In the genomic region with DNA sequence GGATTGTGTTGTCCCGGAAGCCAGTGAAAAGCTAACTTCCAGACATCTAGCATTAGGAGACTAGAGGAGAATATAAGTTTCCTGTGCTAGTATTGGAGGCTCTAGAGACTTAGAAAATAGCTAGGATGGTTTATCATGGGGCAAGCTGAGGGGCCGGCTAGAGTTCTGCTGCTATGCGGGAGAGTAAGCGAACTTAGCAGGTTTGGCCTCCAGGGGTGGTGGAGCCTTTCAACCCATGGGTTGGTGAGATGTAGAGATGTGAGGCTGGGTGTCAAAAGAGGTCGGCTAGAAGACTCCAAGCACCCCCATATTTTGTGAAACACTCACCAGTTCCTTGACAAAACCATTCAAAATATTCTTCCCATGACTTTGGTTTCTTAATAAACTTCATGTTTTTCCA, we compare ENCODE assay signal across 15 cellular contexts. TPM values are rescaled to one million over a fixed set of nuclear protein-coding genes. Genes with fewer than 3 reads are reported as not detected.
DNase-seq lines count a peak whose midpoint lies in the region; ATAC-seq, FAIRE-seq and TF ChIP-seq lines count a peak whose summit lies in the region.
"Had no signal": no experiment of that assay in that cellular context is flagged by ENCODE, and none has a peak within 500 bp of the region (broad histone marks: within the 10 kb centered on the region; RNA-seq: fewer than 3 reads in every experiment).

No MANE protein-coding gene starts in this region.

- WGBS in liver = 86% methylated on average over 5 of the region's 5 CpGs
- 96% methylated on average over 5 of the region's 5 CpGs for WGBS in HepG2 (ENCODE audit: low lambda C conversion rate)
- WGBS in K562 (ENCODE audit: insufficient coverage, low coverage, missing lambda C conversion rate) = 27% methylated on average over 5 of the region's 5 CpGs
- no CpG with 5 or more reads among the region's 5 CpGs for WGBS in mesendoderm (ENCODE audit: extremely low coverage, insufficient coverage, low lambda C conversion rate)

- CTCF ChIA-PET in HepG2 (lab: Yijun Ruan, JAX; ENCODE audit: low intra/inter-chr PET ratio, low total read pairs) (no interaction called here), K562 (lab: Yijun Ruan, JAX; ENCODE audit: low intra/inter-chr PET ratio) (no interaction called here)

- TF ChIP-seq EP300 in HepG2 (IDR thresholded peaks at IDR 0.05; ENCODE audit: low read depth in 2 of 2, low read length in 2 of 2) (no peak), HepG2 (CRISPR knock-in tag; IDR thresholded peaks at IDR 0.05; ENCODE audit: borderline replicate concordance) (no peak), K562 (IDR thresholded peaks at IDR 0.05; ENCODE audit: low read length) (no peak)

- in situ Hi-C loops in HepG2 (cut with HindIII; ENCODE audit: extremely low pct_ligation_motif_present, low pct_unique_long_range_greater_than_20kb) (no loop called here), K562 (cut with MboI) (no loop called here)

- no peak overlapping the region for H3K4me3 Mint-ChIP-seq in activated naive CD8-positive, alpha-beta T cell treated with anti-CD3 and anti-CD28 coated beads for 36 hours
- H3K4me3 Mint-ChIP-seq: CD4-positive, CD25-positive, alpha-beta regulatory T cell had no signal

- no peak overlapping the region for H2BK15ac ChIP-seq in mesendoderm (replicated peaks; ENCODE audit: low read depth)

- no peaks in the 10 kb centered on the region for H3K4me1 Mint-ChIP-seq in activated naive CD8-positive, alpha-beta T cell treated with anti-CD3 and anti-CD28 coated beads for 36 hours
- H3K4me1 Mint-ChIP-seq: CD4-positive, CD25-positive, alpha-beta regulatory T cell had no signal

- H2AK5ac ChIP-seq in mesendoderm (ENCODE audit: low read length) = no peak overlapping the region

- H3K4ac ChIP-seq in mesendoderm (ENCODE audit: low read depth, low read length) = no peak overlapping the region

- no peak overlapping the region for H4K5ac ChIP-seq in mesendoderm (ENCODE audit: low read length)

- H4K8ac ChIP-seq in mesendoderm (ENCODE audit: low read depth, low read length) = no peak overlapping the region

- H3K9me3 ChIP-seq in liver (ENCODE audit: control insufficient read depth in 4 of 4, low read length in 3 of 4) (no peaks in the 10 kb centered on the region), HepG2 (ENCODE audit: low read length) (no peaks in the 10 kb centered on the region), K562 (replicated peaks; ENCODE audit: control insufficient read depth, insufficient read depth, low read depth, low read length) (peaks cover 2% of the 10 kb centered on the region; the same call in 1 of the 2 replicates)
- H3K9me3 ChIP-seq: BLaER1 treated with 17β-estradiol and CSF1 and Interleukin-3, amounts not matched to agents 10 nM and 100 nM had no signal

- no peaks in the 10 kb centered on the region for H3K9me1 ChIP-seq in K562 (ENCODE audit: control insufficient read depth, insufficient read depth, low read length)

- H3K4me3 ChIP-seq in liver (ENCODE audit: low read depth in 1 of 3, low read length in 3 of 3) (peak overlapping the region in 2 of 3 donors; percentile 0 to 23), HepG2 (replicated peaks in 1 of 3; ENCODE audit: insufficient read depth in 1 of 3, low read depth in 2 of 3, low read length in 3 of 3) (no peak overlapping the region), K562 (no peak overlapping the region), mesendoderm (ENCODE audit: low read length) (no peak overlapping the region)
- H3K4me3 ChIP-seq: BLaER1 treated with 17β-estradiol and CSF1 and Interleukin-3, amounts not matched to agents 10 nM and 100 nM had no signal

- TF ChIP-seq RAD21 in liver (IDR thresholded peaks at IDR 0.05) (no peak), HepG2 (CRISPR knock-in tag; IDR thresholded peaks at IDR 0.05) (no peak), K562 (CRISPR knock-in tag; conservative IDR thresholded peaks at IDR 0.05 in 1 of 2, IDR thresholded peaks at IDR 0.05 in 1 of 2) (no peak)

- H3K27me3 ChIP-seq in liver (ENCODE audit: control insufficient read depth in 4 of 4, insufficient read depth in 4 of 4, low read length in 3 of 4) (no peaks in the 10 kb centered on the region), HepG2 (ENCODE audit: control insufficient read depth in 1 of 2, insufficient read depth in 2 of 2, low read length in 2 of 2) (no peaks in the 10 kb centered on the region; a peak in 1 of 5 replicates), K562 (ENCODE audit: control insufficient read depth in 2 of 2, insufficient read depth in 2 of 2, low read length in 2 of 2) (no peaks in the 10 kb centered on the region), mesendoderm (ENCODE audit: insufficient read depth, low read length, poor library complexity) (no peaks in the 10 kb centered on the region)
- H3K27me3 ChIP-seq: BLaER1 treated with 17β-estradiol and CSF1 and Interleukin-3, amounts not matched to agents 10 nM and 100 nM had no signal

- H3K9ac ChIP-seq in liver (ENCODE audit: low read depth in 1 of 2, low read length in 2 of 2) (no peak overlapping the region), HepG2 (ENCODE audit: insufficient read depth, low read depth, low read length) (no peak overlapping the region), K562 (ENCODE audit: insufficient read depth in 1 of 2, low read depth in 2 of 2, low read length in 2 of 2) (no peak overlapping the region), mesendoderm (ENCODE audit: low read length) (no peak overlapping the region)
- H3K9ac ChIP-seq: BLaER1 treated with 17β-estradiol and CSF1 and Interleukin-3, amounts not matched to agents 10 nM and 100 nM had no signal

- peaks cover 0 to 41% (median 28%) of the 10 kb centered on the region in 4 donors for H3K36me3 ChIP-seq in liver (ENCODE audit: control insufficient read depth in 4 of 4, insufficient read depth in 3 of 4, low read depth in 1 of 4, low read length in 3 of 4)
- H3K36me3 ChIP-seq in HepG2 (replicated peaks in 1 of 2; ENCODE audit: control insufficient read depth in 1 of 2, insufficient read depth in 2 of 2, low read length in 2 of 2) = peaks cover 10 to 46% of the 10 kb centered on the region in 2 experiments
- H3K36me3 ChIP-seq in K562 (ENCODE audit: control insufficient read depth, insufficient read depth, low read length) = no peaks in the 10 kb centered on the region
- no peaks in the 10 kb centered on the region for H3K36me3 ChIP-seq in mesendoderm (ENCODE audit: control insufficient read depth, insufficient read depth, low read length)
- H3K36me3 ChIP-seq: BLaER1 treated with 17β-estradiol and CSF1 and Interleukin-3, amounts not matched to agents 10 nM and 100 nM had no signal

- no peaks in the 10 kb centered on the region for H3K79me1 ChIP-seq in mesendoderm (ENCODE audit: low read length)

- intact Hi-C loops in HepG2 (cut with micrococcal nuclease; ENCODE audit: unreplicated experiment) (no loop called here), K562 (cut with micrococcal nuclease) (no loop called here)

- H4K20me1 ChIP-seq in HepG2 (ENCODE audit: insufficient read depth, low read length) (peaks cover 4% of the 10 kb centered on the region; the same call in 1 of the 2 replicates), K562 (replicated peaks; ENCODE audit: control insufficient read depth, insufficient read depth, low read length) (no peaks in the 10 kb centered on the region)
- H4K20me1 ChIP-seq: BLaER1 treated with 17β-estradiol and CSF1 and Interleukin-3, amounts not matched to agents 10 nM and 100 nM had no signal

- peaks cover 2 to 30% (median 13%) of the 10 kb centered on the region in 4 donors for H3K4me1 ChIP-seq in liver (ENCODE audit: control insufficient read depth in 4 of 4, insufficient read depth in 4 of 4, low read length in 3 of 4)
- peaks cover 43% of the 10 kb centered on the region for H3K4me1 ChIP-seq in HepG2 (ENCODE audit: insufficient read depth, low read length)
- peaks cover 5 to 9% of the 10 kb centered on the region in 2 experiments for H3K4me1 ChIP-seq in K562 (replicated peaks in 1 of 2; ENCODE audit: control insufficient read depth in 2 of 2, insufficient read depth in 2 of 2, low read length in 2 of 2)
- no peaks in the 10 kb centered on the region for H3K4me1 ChIP-seq in mesendoderm (ENCODE audit: control insufficient read depth, low read depth, low read length)

- H3K23ac ChIP-seq in mesendoderm (ENCODE audit: low read length) = no peak overlapping the region

- TF ChIP-seq CTCF in liver (IDR thresholded peaks at IDR 0.05; ENCODE audit: low read depth, low read length, missing input control) = no peak
- TF ChIP-seq CTCF in HepG2 (CRISPR knock-in tag; IDR thresholded peaks at IDR 0.05) = no peak
- TF ChIP-seq CTCF in K562 (IDR thresholded peaks at IDR 0.05 in 2 of 3, conservative IDR thresholded peaks at IDR 0.05 in 1 of 3; ENCODE audit: insufficient read depth in 2 of 3, low read depth in 1 of 3, low read length in 3 of 3) = 0 out of 6 replicates have a peak, but pooled peaks of 1 of the 3 experiments have one; percentile 5

- no peak overlapping the region for H2AFZ ChIP-seq in HepG2 (ENCODE audit: low read length)
- H2AFZ ChIP-seq in K562 (ENCODE audit: low read depth, low read length) = peak overlapping the region; percentile 34; the same call in 1 of the 2 replicates

- peaks cover 24% of the 10 kb centered on the region for H3K27me3 Mint-ChIP-seq in activated naive CD8-positive, alpha-beta T cell treated with anti-CD3 and anti-CD28 coated beads for 36 hours
- H3K27me3 Mint-ChIP-seq: CD4-positive, CD25-positive, alpha-beta regulatory T cell had no signal

- no peak for FAIRE-seq in HepG2 (lab: Jason Lieb, UNC)
- no peak for FAIRE-seq in K562 (lab: Jason Lieb, UNC)
- FAIRE-seq: H54 had no signal

- H3K4me2 ChIP-seq in HepG2 (ENCODE audit: low read depth, low read length) (no peak overlapping the region), K562 (ENCODE audit: insufficient read depth, low read length) (no peak overlapping the region), mesendoderm (ENCODE audit: low read length) (no peak overlapping the region)
- H3K4me2 ChIP-seq: BLaER1 treated with 17β-estradiol and CSF1 and Interleukin-3, amounts not matched to agents 10 nM and 100 nM had no signal

- peaks cover 2% of the 10 kb centered on the region for H3K9me3 Mint-ChIP-seq in activated naive CD8-positive, alpha-beta T cell treated with anti-CD3 and anti-CD28 coated beads for 36 hours

- H3K18ac ChIP-seq in mesendoderm (ENCODE audit: low read length) = no peak overlapping the region

- BruUV-seq in HepG2 (replicated peaks; lab: Mats Ljungman, UMichigan) (no TSS peak), K562 (replicated peaks; lab: Mats Ljungman, UMichigan) (no TSS peak)

- no peak overlapping the region for H2BK5ac ChIP-seq in mesendoderm (ENCODE audit: low read length)

- TF ChIP-seq POLR2A in HepG2 (IDR thresholded peaks at IDR 0.05; ENCODE audit: insufficient read depth in 1 of 2, low read depth in 2 of 2, low read length in 2 of 2) = no peak
- TF ChIP-seq POLR2A in K562 (conservative IDR thresholded peaks at IDR 0.05) = no peak

- peaks cover 2% of the 10 kb centered on the region for H3K36me3 Mint-ChIP-seq in activated naive CD8-positive, alpha-beta T cell treated with anti-CD3 and anti-CD28 coated beads for 36 hours

- no peak overlapping the region for H3K27ac Mint-ChIP-seq in activated naive CD8-positive, alpha-beta T cell treated with anti-CD3 and anti-CD28 coated beads for 36 hours
- H3K27ac Mint-ChIP-seq: CD4-positive, CD25-positive, alpha-beta regulatory T cell had no signal

- H3K27ac ChIP-seq in liver (ENCODE audit: low read depth in 1 of 2, low read length in 2 of 2) = no peak overlapping the region
- H3K27ac ChIP-seq in HepG2 (ENCODE audit: extremely low read length, insufficient read depth, low read length) = no peak overlapping the region
- no peak overlapping the region for H3K27ac ChIP-seq in K562 (ENCODE audit: extremely low read depth, low read depth, low read length)
- no peak overlapping the region for H3K27ac ChIP-seq in mesendoderm (ENCODE audit: low read depth, low read length)
- H3K27ac ChIP-seq: BLaER1 treated with 17β-estradiol and CSF1 and Interleukin-3, amounts not matched to agents 10 nM and 100 nM; HL-60 had no signal

- H2BK120ac ChIP-seq in mesendoderm (ENCODE audit: low read depth, low read length) = no peak overlapping the region

- ATAC-seq in HepG2 (no peak), K562 (peak; percentile 71), HG02981 (IDR thresholded peaks at IDR 0.05; ENCODE audit: unreplicated experiment) (no peak)

- no peak overlapping the region for H3K56ac ChIP-seq in mesendoderm (ENCODE audit: low read length)

- POLR2A ChIA-PET in HepG2 (lab: Yijun Ruan, JAX) (no interaction called here), K562 (lab: Yijun Ruan, JAX) (interaction anchor here (0.7 to 1.3 kb wide), 3 partner anchors 10 to 14 kb away, joined by 3 to 10 read pairs (median 4); no protein-coding TSS in a partner anchor)

- DNase-seq in HepG2 (ENCODE audit: low spot score) (no peak), K562 (ENCODE audit: extremely low read depth in 1 of 4, low spot score in 3 of 4) (peak in 1 of 4 experiments; percentile 18), mesendoderm (peak; percentile 11), NCI-H345 treated with DMSO at 0.1 percent for 48 hours (lab: John Stamatoyannopoulos, UW; ENCODE audit: unreplicated experiment) (no peak)
- no peak for DNase-seq in activated naive CD8-positive, alpha-beta T cell treated with anti-CD3 and anti-CD28 coated beads for 36 hours
- DNase-seq: 8988T; ACHN; CD4-positive, CD25-positive, alpha-beta regulatory T cell; DMS53; KBM-7 had no signal

- H3K79me2 ChIP-seq in HepG2 (ENCODE audit: insufficient read depth, low read length) (peaks cover 27% of the 10 kb centered on the region), K562 (ENCODE audit: control insufficient read depth, insufficient read depth, low read length) (no peaks in the 10 kb centered on the region), mesendoderm (ENCODE audit: control insufficient read depth, insufficient read depth, low read length) (no peaks in the 10 kb centered on the region)

RNA-seq across cellular contexts. Expression of a gene that starts 4.4 kb away (rescaled TPM):
- 100 to 1,000 TPM in 1 of 2 donors, 10 to 100 TPM in 1; 22.9 to 655 TPM for total RNA-seq in liver
- 100 to 1,000 TPM; 726 to 892 TPM for polyA plus RNA-seq in liver
- total RNA-seq in HepG2 (2016; rRNA removed; fragmentation: Illumina TruSeq; extraction: Trizol) = 193 and 253 TPM in 2 replicates
- total RNA-seq in HepG2 (2016; cell fraction: cytosol; rRNA removed; fragmentation: Illumina TruSeq; extraction: Trizol; ENCODE audit: low read depth) = 21.6 and 21.7 TPM in 2 replicates
- 195 and 269 TPM in 2 replicates for total RNA-seq in HepG2 (2016; cell fraction: insoluble cytoplasmic fraction; rRNA removed; fragmentation: Illumina TruSeq; extraction: Trizol)
- total RNA-seq in HepG2 (2016; cell fraction: membrane; rRNA removed; fragmentation: Illumina TruSeq; extraction: Trizol) = 48.2 and 49.6 TPM in 2 replicates
- total RNA-seq in HepG2 (2016; cell fraction: nucleus; rRNA removed; fragmentation: Illumina TruSeq; extraction: Trizol) = 55.5 and 64.8 TPM in 2 replicates
- polyA plus RNA-seq in HepG2 (2011; rRNA removed) = 137 TPM in 2 replicates
- 83.4 and 154 TPM in 2 replicates for polyA plus RNA-seq in HepG2 (2011; cell fraction: cytosol; rRNA removed)
- polyA plus RNA-seq in HepG2 (2011; cell fraction: nucleus; rRNA removed) = 9.5 and 20.0 TPM in 2 replicates
- 181 and 272 TPM in 2 replicates for polyA plus RNA-seq in HepG2 (2012)
- 18.6 and 19.7 TPM in 2 replicates for polyA plus RNA-seq in HepG2 (2016; cell fraction: cytosol; fragmentation: Illumina TruSeq; extraction: Trizol; ENCODE audit: low read depth)
- 251 and 282 TPM in 2 replicates for polyA plus RNA-seq in HepG2 (2016; cell fraction: insoluble cytoplasmic fraction; fragmentation: Illumina TruSeq; extraction: Trizol; ENCODE audit: low read depth)
- polyA plus RNA-seq in HepG2 (2016; cell fraction: membrane; fragmentation: Illumina TruSeq; extraction: Trizol; ENCODE audit: low read depth) = 36.2 and 37.2 TPM in 2 replicates
- polyA plus RNA-seq in HepG2 (2016; cell fraction: nucleus; fragmentation: Illumina TruSeq; extraction: Trizol; ENCODE audit: insufficient read depth, low read depth) = 76.3 and 82.2 TPM in 2 replicates
- 41.9 TPM in 1 of 2 replicates, not detected in the other for polyA minus RNA-seq in HepG2 (2011; rRNA and poly(A)+ RNA removed; ENCODE audit: low replicate concordance)
- polyA minus RNA-seq in HepG2 (2011; cell fraction: cytosol; rRNA and poly(A)+ RNA removed) = 45.3 and 61.8 TPM in 2 replicates
- polyA minus RNA-seq in HepG2 (2011; cell fraction: nucleus; rRNA and poly(A)+ RNA removed) = 34.4 and 58.8 TPM in 2 replicates
- not detected in 2 replicates for total RNA-seq in K562 (2011; cell fraction: chromatin; rRNA removed; ENCODE audit: low replicate concordance)
- not detected in 2 replicates for total RNA-seq in K562 (2011; cell fraction: nucleolus; rRNA removed)
- not detected in 2 replicates for total RNA-seq in K562 (2011; cell fraction: nucleoplasm; rRNA removed)
- not detected in 2 replicates for total RNA-seq in K562 (2014; rRNA removed)
- not detected in 2 replicates for total RNA-seq in K562 (2014; rRNA removed; fragmentation: Illumina TruSeq; extraction: Trizol)
- total RNA-seq in K562 (2015; rRNA removed; fragmentation: Illumina TruSeq; extraction: Trizol) = 0.11 and 0.25 TPM in 2 replicates
- 0.16 and 0.18 TPM in 2 replicates for total RNA-seq in K562 (2021)
- polyA plus RNA-seq in K562 (2011; rRNA removed) = 0.03 and 0.04 TPM in 2 replicates
- 0.10 TPM in 1 of 2 replicates, not detected in the other for polyA plus RNA-seq in K562 (2011; cell fraction: cytosol; rRNA removed)
- polyA plus RNA-seq in K562 (2011; cell fraction: nucleus; rRNA removed) = not detected in 2 replicates
- 0.13 and 0.29 TPM in 2 replicates for polyA plus RNA-seq in K562 (2012)
- polyA plus RNA-seq in K562 (2014; fragmentation: Illumina TruSeq; extraction: Trizol) = 0.07 TPM in 1 of 2 replicates, not detected in the other
- polyA plus RNA-seq in K562 (2014; fragmentation: Nextera tagmentation; extraction: Ambion mirVana) = under 1 TPM in 1 of 2 experiments, not detected in 1; 0.07 TPM
- polyA plus RNA-seq in K562 (2014; rRNA removed) = not detected in 2 replicates
- polyA minus RNA-seq in K562 (2011; rRNA and poly(A)+ RNA removed) = not detected in 2 replicates
- not detected in 2 replicates for polyA minus RNA-seq in K562 (2011; cell fraction: cytosol; rRNA and poly(A)+ RNA removed)
- not detected in 2 replicates for polyA minus RNA-seq in K562 (2011; cell fraction: nucleus; rRNA and poly(A)+ RNA removed)
- not detected for polyA plus RNA-seq in mesendoderm (2013, experiment 1 of 2)
- not detected for polyA plus RNA-seq in mesendoderm (2013, experiment 2 of 2)
- total RNA-seq in activated naive CD8-positive, alpha-beta T cell treated with anti-CD3 and anti-CD28 coated beads for 36 hours = not detected
- total RNA-seq: CD4-positive, CD25-positive, alpha-beta regulatory T cell had no signal
- polyA plus RNA-seq: CD4-positive, CD25-positive, alpha-beta regulatory T cell had no signal

RNA-seq across cellular contexts. Expression of a gene that starts 22.7 kb away (rescaled TPM):
- total RNA-seq in liver = not detected
- not detected for polyA plus RNA-seq in liver
- not detected in 2 replicates for total RNA-seq in HepG2 (2016; rRNA removed; fragmentation: Illumina TruSeq; extraction: Trizol)
- not detected in 2 replicates for total RNA-seq in HepG2 (2016; cell fraction: cytosol; rRNA removed; fragmentation: Illumina TruSeq; extraction: Trizol; ENCODE audit: low read depth)
- not detected in 2 replicates for total RNA-seq in HepG2 (2016; cell fraction: insoluble cytoplasmic fraction; rRNA removed; fragmentation: Illumina TruSeq; extraction: Trizol)
- total RNA-seq in HepG2 (2016; cell fraction: membrane; rRNA removed; fragmentation: Illumina TruSeq; extraction: Trizol) = not detected in 2 replicates
- not detected in 2 replicates for total RNA-seq in HepG2 (2016; cell fraction: nucleus; rRNA removed; fragmentation: Illumina TruSeq; extraction: Trizol)
- not detected in 2 replicates for polyA plus RNA-seq in HepG2 (2011; rRNA removed)
- not detected in 2 replicates for polyA plus RNA-seq in HepG2 (2011; cell fraction: cytosol; rRNA removed)
- polyA plus RNA-seq in HepG2 (2011; cell fraction: nucleus; rRNA removed) = not detected in 2 replicates
- not detected in 2 replicates for polyA plus RNA-seq in HepG2 (2012)
- not detected in 2 replicates for polyA plus RNA-seq in HepG2 (2016; cell fraction: cytosol; fragmentation: Illumina TruSeq; extraction: Trizol; ENCODE audit: low read depth)
- not detected in 2 replicates for polyA plus RNA-seq in HepG2 (2016; cell fraction: insoluble cytoplasmic fraction; fragmentation: Illumina TruSeq; extraction: Trizol; ENCODE audit: low read depth)
- polyA plus RNA-seq in HepG2 (2016; cell fraction: membrane; fragmentation: Illumina TruSeq; extraction: Trizol; ENCODE audit: low read depth) = not detected in 2 replicates
- not detected in 2 replicates for polyA plus RNA-seq in HepG2 (2016; cell fraction: nucleus; fragmentation: Illumina TruSeq; extraction: Trizol; ENCODE audit: insufficient read depth, low read depth)
- not detected in 2 replicates for polyA minus RNA-seq in HepG2 (2011; rRNA and poly(A)+ RNA removed; ENCODE audit: low replicate concordance)
- not detected in 2 replicates for polyA minus RNA-seq in HepG2 (2011; cell fraction: cytosol; rRNA and poly(A)+ RNA removed)
- not detected in 2 replicates for polyA minus RNA-seq in HepG2 (2011; cell fraction: nucleus; rRNA and poly(A)+ RNA removed)
- total RNA-seq in K562 (2011; cell fraction: chromatin; rRNA removed; ENCODE audit: low replicate concordance) = not detected in 2 replicates
- total RNA-seq in K562 (2011; cell fraction: nucleolus; rRNA removed) = not detected in 2 replicates
- total RNA-seq in K562 (2011; cell fraction: nucleoplasm; rRNA removed) = not detected in 2 replicates
- total RNA-seq in K562 (2014; rRNA removed) = not detected in 2 replicates
- not detected in 2 replicates for total RNA-seq in K562 (2014; rRNA removed; fragmentation: Illumina TruSeq; extraction: Trizol)
- not detected in 2 replicates for total RNA-seq in K562 (2015; rRNA removed; fragmentation: Illumina TruSeq; extraction: Trizol)
- total RNA-seq in K562 (2021) = not detected in 2 replicates
- polyA plus RNA-seq in K562 (2011; rRNA removed) = not detected in 2 replicates
- not detected in 2 replicates for polyA plus RNA-seq in K562 (2011; cell fraction: cytosol; rRNA removed)
- not detected in 2 replicates for polyA plus RNA-seq in K562 (2011; cell fraction: nucleus; rRNA removed)
- polyA plus RNA-seq in K562 (2012) = not detected in 2 replicates
- not detected in 2 replicates for polyA plus RNA-seq in K562 (2014; fragmentation: Illumina TruSeq; extraction: Trizol)
- not detected for polyA plus RNA-seq in K562 (2014; fragmentation: Nextera tagmentation; extraction: Ambion mirVana)
- polyA plus RNA-seq in K562 (2014; rRNA removed) = not detected in 2 replicates
- polyA minus RNA-seq in K562 (2011; rRNA and poly(A)+ RNA removed) = not detected in 2 replicates
- polyA minus RNA-seq in K562 (2011; cell fraction: cytosol; rRNA and poly(A)+ RNA removed) = not detected in 2 replicates
- polyA minus RNA-seq in K562 (2011; cell fraction: nucleus; rRNA and poly(A)+ RNA removed) = not detected in 2 replicates
- not detected for polyA plus RNA-seq in mesendoderm (2013, experiment 1 of 2)
- polyA plus RNA-seq in mesendoderm (2013, experiment 2 of 2) = not detected
- not detected for total RNA-seq in activated naive CD8-positive, alpha-beta T cell treated with anti-CD3 and anti-CD28 coated beads for 36 hours
- total RNA-seq: CD4-positive, CD25-positive, alpha-beta regulatory T cell had no signal
- polyA plus RNA-seq: CD4-positive, CD25-positive, alpha-beta regulatory T cell had no signal

Comparison
In these comparisons a context has a peak if more than half of its experiments do, and no peak if none do; other contexts are left out.
1. H3K4me3 ChIP-seq: peak in liver (2 of 3); none in HepG2 (0 of 3), K562 (single experiment) and mesendoderm (single experiment).
2. RNA of a gene that starts 4.4 kb away (total RNA-seq): 22.9 to 655 TPM in liver and 21.6 to 269 TPM in HepG2; 0.11 to 0.25 TPM in K562 and not detected in activated naive CD8-positive, alpha-beta T cell treated with anti-CD3 and anti-CD28 coated beads for 36 hours; every median in the first group is over 10 times any median in the second.